ENCODE assay signal across 8 cellular contexts in genomic region chr1:226827458-226827857, GRCh38.
DNase-seq lines count a peak whose midpoint lies in the region; ATAC-seq lines count a peak whose summit lies in the region.

No MANE protein-coding gene starts in this region.

- peaks cover 4% of the 10 kb centered on the region for H3K27me3 Mint-ChIP-seq in T-helper 1 cell treated with Interleukin-12 subunit alpha and Interleukin-12 subunit beta and Interleukin-4 antibody, amounts not matched to agents 30 μg/mL and 1 μg/mL, for 36 hours (ENCODE audit: low read depth)

- peaks cover 17% of the 10 kb centered on the region for H3K4me1 Mint-ChIP-seq in T-helper 1 cell treated with Interleukin-12 subunit alpha and Interleukin-12 subunit beta and Interleukin-4 antibody, amounts not matched to agents 30 μg/mL and 1 μg/mL, for 36 hours (ENCODE audit: low read depth)

- DNase-seq in T-helper 1 cell (no peak), substantia nigra (lab: John Stamatoyannopoulos, UW) (peak in 11 of 49 donors; percentile 9 to 50 (median 27)), T-helper 9 cell (no peak), HPDE6-E6E7 (ENCODE audit: extremely low spot score) (no peak)
- peak; percentile 26 for DNase-seq in activated naive CD4-positive, alpha-beta T cell treated with anti-CD3 and anti-CD28 coated beads, Interleukin-2, amount 50 U/mL, for 16 hours

- no peaks in the 10 kb centered on the region for H3K36me3 Mint-ChIP-seq in T-helper 1 cell treated with Interleukin-12 subunit alpha and Interleukin-12 subunit beta and Interleukin-4 antibody, amounts not matched to agents 30 μg/mL and 1 μg/mL, for 36 hours (ENCODE audit: low read depth)

- H3K9me3 Mint-ChIP-seq in T-helper 1 cell treated with Interleukin-12 subunit alpha and Interleukin-12 subunit beta and Interleukin-4 antibody, amounts not matched to agents 30 μg/mL and 1 μg/mL, for 36 hours, result no peaks in the 10 kb centered on the region

- peak overlapping the region; percentile 62 for H3K27ac ChIP-seq in layer of hippocampus (ENCODE audit: low read depth, low read length)
- H3K27ac ChIP-seq in substantia nigra (ENCODE audit: low read depth, low read length, poor library complexity, severe bottlenecking), result peak overlapping the region; percentile 66

- H3K27ac Mint-ChIP-seq in T-helper 1 cell treated with Interleukin-12 subunit alpha and Interleukin-12 subunit beta and Interleukin-4 antibody, amounts not matched to agents 30 μg/mL and 1 μg/mL, for 36 hours, result peak overlapping the region; percentile 82

- no peak for ATAC-seq in HG02938 (IDR thresholded peaks at IDR 0.05; ENCODE audit: unreplicated experiment)

- peak overlapping the region; percentile 21 for H3K4me3 Mint-ChIP-seq in T-helper 1 cell treated with Interleukin-12 subunit alpha and Interleukin-12 subunit beta and Interleukin-4 antibody, amounts not matched to agents 30 μg/mL and 1 μg/mL, for 36 hours

- no peaks in the 10 kb centered on the region for H3K27me3 ChIP-seq in layer of hippocampus (ENCODE audit: control insufficient read depth, insufficient read depth, low read length)
